In genomic region chr20:58436868-58437645, GRCh38 we compare ENCODE assay signal across 13 cellular contexts. TPM values are rescaled to one million over a fixed set of nuclear protein-coding genes. Genes with fewer than 3 reads are reported as not detected.
DNase-seq lines count a peak whose midpoint lies in the region; ATAC-seq and TF ChIP-seq lines count a peak whose summit lies in the region.
"Had no signal": no experiment of that assay in that cellular context is flagged by ENCODE, and none has a peak within 500 bp of the region (broad histone marks: within the 10 kb centered on the region; RNA-seq: fewer than 3 reads in every experiment).

No MANE protein-coding gene starts in this region.

- peaks cover 54% of the 10 kb centered on the region for H3K36me3 Mint-ChIP-seq in nephron (ENCODE audit: low read depth)
- H3K36me3 Mint-ChIP-seq in CD8-positive, alpha-beta memory T cell: peaks cover 0 to 65% (median 16%) of the 10 kb centered on the region in 3 donors

- no peak overlapping the region for H3K4me3 Mint-ChIP-seq in nephron
- no peak overlapping the region for H3K4me3 Mint-ChIP-seq in CD8-positive, alpha-beta memory T cell
- H3K4me3 Mint-ChIP-seq: naive thymus-derived CD8-positive, alpha-beta T cell had no signal

- no peaks in the 10 kb centered on the region for H3K27me3 ChIP-seq in CD8-positive, alpha-beta memory T cell (ENCODE audit: insufficient read depth, low read length, poor library complexity, severe bottlenecking)
- H3K27me3 ChIP-seq: adrenal gland, tibial artery had no signal

- H3K9me3 ChIP-seq in CD8-positive, alpha-beta memory T cell (ENCODE audit: low read length): no peaks in the 10 kb centered on the region
- H3K9me3 ChIP-seq: adrenal gland, tibial artery had no signal

- no peaks in the 10 kb centered on the region for H3K36me3 ChIP-seq in CD8-positive, alpha-beta memory T cell (ENCODE audit: insufficient read depth, low read length)
- H3K36me3 ChIP-seq: adrenal gland had no signal

- H3K27me3 Mint-ChIP-seq in nephron (ENCODE audit: low read depth): no peaks in the 10 kb centered on the region
- no peaks in the 10 kb centered on the region for H3K27me3 Mint-ChIP-seq in CD8-positive, alpha-beta memory T cell
- H3K27me3 Mint-ChIP-seq: naive thymus-derived CD8-positive, alpha-beta T cell had no signal

- H3K27ac Mint-ChIP-seq in nephron: peak overlapping the region in 2 of 3 experiments; percentile 53 to 76
- H3K27ac Mint-ChIP-seq in CD8-positive, alpha-beta memory T cell: peak overlapping the region in 4 of 8 donors; percentile 51 to 78 (median 54)

- DNase-seq in SW480 (ENCODE audit: low spot score) (peak; percentile 80), cardiac septum (ENCODE audit: low spot score) (no peak), GM20000 (ENCODE audit: low spot score) (no peak)
- no peak for DNase-seq in stimulated activated CD4-positive, alpha-beta T cell treated with anti-CD3 and anti-CD28 coated beads, Interleukin-4, amount 100 ng/mL, for 1 hour
- no peak for DNase-seq in CD8-positive, alpha-beta memory T cell
- DNase-seq: COR-L47; naive thymus-derived CD8-positive, alpha-beta T cell; NCI-H510A treated with DMSO at 0.1 percent for 48 hours; tibial artery had no signal

- H3K27ac ChIP-seq in CD8-positive, alpha-beta memory T cell (ENCODE audit: low read depth, low read length): no peak overlapping the region
- H3K27ac ChIP-seq: tibial artery had no signal

- H3K4me3 ChIP-seq in CD8-positive, alpha-beta memory T cell (ENCODE audit: low read length): no peak overlapping the region
- H3K4me3 ChIP-seq: adrenal gland, tibial artery had no signal

- peaks cover 15% of the 10 kb centered on the region for H3K4me1 ChIP-seq in CD8-positive, alpha-beta memory T cell (ENCODE audit: insufficient read depth, low read length)

- TF ChIP-seq CTCF in nephron (IDR thresholded peaks at IDR 0.05; ENCODE audit: unreplicated experiment in 3 of 3) (no peak), GM20000 (IDR thresholded peaks at IDR 0.05; ENCODE audit: extremely low read depth, missing control alignments) (no peak)

- POLR2A ChIA-PET in CD8-positive, alpha-beta memory T cell (lab: Charles Lee): no interaction called here

- H3K9me3 Mint-ChIP-seq in nephron: no peaks in the 10 kb centered on the region
- no peaks in the 10 kb centered on the region for H3K9me3 Mint-ChIP-seq in CD8-positive, alpha-beta memory T cell
- H3K9me3 Mint-ChIP-seq: naive thymus-derived CD8-positive, alpha-beta T cell had no signal

- H3K4me1 Mint-ChIP-seq in nephron: peaks cover 15% of the 10 kb centered on the region
- peaks cover 45 to 60% (median 51%) of the 10 kb centered on the region in 3 donors for H3K4me1 Mint-ChIP-seq in CD8-positive, alpha-beta memory T cell

- intact Hi-C loops in cardiac septum (cut with DNase I): no loop called here

- ATAC-seq in GM18861 (IDR thresholded peaks at IDR 0.05; ENCODE audit: unreplicated experiment) (peak; percentile 95), HG02759 (IDR thresholded peaks at IDR 0.05; ENCODE audit: unreplicated experiment) (peak; percentile 87)
- ATAC-seq: naive thymus-derived CD8-positive, alpha-beta T cell had no signal

- CTCF ChIA-PET in CD8-positive, alpha-beta memory T cell (lab: Charles Lee): no interaction called here

RNA-seq across cellular contexts. Expression of gene VAPB, which starts 48.0 kb away (rescaled TPM):
- total RNA-seq in CD8-positive, alpha-beta memory T cell: 10 to 100 TPM; 36.6 to 40.3 TPM
- 31.5 TPM for polyA plus RNA-seq in CD8-positive, alpha-beta memory T cell
- 65.9 TPM for total RNA-seq in cardiac septum
